In the genomic region with DNA sequence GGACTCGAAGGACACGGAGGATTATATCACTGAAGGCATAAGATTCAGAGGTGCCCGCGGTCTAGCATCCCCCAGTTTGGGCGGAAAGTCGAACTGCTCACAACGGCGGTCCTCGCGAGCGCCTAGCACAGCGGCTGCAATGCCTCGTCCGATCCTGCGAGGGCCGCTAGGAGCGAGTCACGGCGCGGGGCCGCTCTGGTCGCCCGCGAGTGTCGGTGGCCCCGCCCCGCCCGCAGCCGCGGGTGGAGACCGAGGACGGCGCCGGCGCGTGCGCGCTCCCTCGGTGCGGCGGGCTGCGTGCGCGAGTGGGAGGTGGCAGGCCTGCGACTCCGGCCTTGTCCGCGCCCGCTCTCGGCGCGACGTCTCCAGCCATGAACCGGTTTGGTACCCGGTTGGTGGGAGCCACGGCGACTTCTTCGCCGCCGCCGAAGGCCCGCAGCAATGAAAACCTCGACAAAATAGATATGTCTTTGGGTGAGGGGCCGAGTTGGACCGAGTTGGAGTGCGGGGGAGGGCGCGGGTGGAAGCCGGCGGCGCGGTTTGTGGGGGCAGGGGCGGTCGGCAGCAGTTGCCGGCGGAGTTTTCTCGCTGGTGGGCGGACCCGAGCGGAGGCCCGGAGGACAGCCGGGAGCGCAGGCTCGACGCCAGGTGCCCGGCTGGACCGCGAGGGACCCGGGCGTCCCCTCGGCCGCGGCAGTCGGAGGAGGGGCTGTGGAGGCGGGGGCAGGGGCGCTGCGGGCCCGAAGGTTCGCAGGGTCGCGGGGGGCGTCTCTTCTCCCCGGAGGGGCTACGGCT, we compare ENCODE assay signal across 8 cellular contexts. TPM values are rescaled to one million over a fixed set of nuclear protein-coding genes. Genes with fewer than 3 reads are reported as not detected.
DNase-seq lines count a peak whose midpoint lies in the region; ATAC-seq and TF ChIP-seq lines count a peak whose summit lies in the region.

A gene with protein sequence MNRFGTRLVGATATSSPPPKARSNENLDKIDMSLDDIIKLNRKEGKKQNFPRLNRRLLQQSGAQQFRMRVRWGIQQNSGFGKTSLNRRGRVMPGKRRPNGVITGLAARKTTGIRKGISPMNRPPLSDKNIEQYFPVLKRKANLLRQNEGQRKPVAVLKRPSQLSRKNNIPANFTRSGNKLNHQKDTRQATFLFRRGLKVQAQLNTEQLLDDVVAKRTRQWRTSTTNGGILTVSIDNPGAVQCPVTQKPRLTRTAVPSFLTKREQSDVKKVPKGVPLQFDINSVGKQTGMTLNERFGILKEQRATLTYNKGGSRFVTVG (plus strand): TSS at position 283 of the 795 bp plus-strand sequence. CDS start 89 bp downstream, at position 372.

- intact Hi-C loops in dorsolateral prefrontal cortex (cut with DNase I) (loop anchor here (1.0 to 5.0 kb wide), 6 partner anchors 12 to 198 kb away; a partner anchor contains a TSS), lower leg skin (cut with DNase I; ENCODE audit: low total_unique reads) (no loop called here)

- DNase-seq in CD1c-positive myeloid dendritic cell (ENCODE audit: extremely low spot score) (peak; percentile 96), NCI-H82 (lab: John Stamatoyannopoulos, UW) (peak; percentile 93), dorsolateral prefrontal cortex (peak; percentile 85 to 97 (median 92)), lower leg skin (ENCODE audit: low spot score in 2 of 2) (peak; percentile 84 to 98)
- DNase-seq in activated CD4-positive, alpha-beta T cell treated with anti-CD3 and anti-CD28 coated beads, Interleukin-2, amount 50 U/mL, for 48 hours = peak; percentile 83 to 87
- peak; percentile 85 to 86 for DNase-seq in stimulated activated CD4-positive, alpha-beta T cell treated with anti-CD3 and anti-CD28 coated beads, Interleukin-4, amount 100 ng/mL, for 4 hours

- peak in 1 of 2 donors; percentile 21 for TF ChIP-seq POLR2A in lower leg skin (IDR thresholded peaks at IDR 0.05)

- H3K27ac ChIP-seq in dorsolateral prefrontal cortex = peak within 1 kb of the TSS; percentile 72 to 99 (median 96)

- H3K4me3 ChIP-seq in dorsolateral prefrontal cortex = peak within 1 kb of the TSS; percentile 63 to 96 (median 87)
- peak within 1 kb of the TSS; percentile 72 for H3K4me3 ChIP-seq in lower leg skin (ENCODE audit: low read depth, poor library complexity, severe bottlenecking)

- ATAC-seq in GM19395 (IDR thresholded peaks at IDR 0.05; ENCODE audit: unreplicated experiment) (peak; percentile 67), HG03558 (IDR thresholded peaks at IDR 0.05; ENCODE audit: extremely low read depth, unreplicated experiment) (peak; percentile 51)

- TF ChIP-seq CTCF in dorsolateral prefrontal cortex (IDR thresholded peaks at IDR 0.05 in 54 of 56, conservative IDR thresholded peaks at IDR 0.05 in 2 of 56; ENCODE audit: low read depth in 1 of 56, partially characterized antibody in 56 of 56) (peak in 55 of 56 donors; percentile 15 to 76 (median 55)), lower leg skin (IDR thresholded peaks at IDR 0.05) (no peak)

- no peaks in the 10 kb centered on the region for H3K27me3 ChIP-seq in dorsolateral prefrontal cortex

- WGBS in lower leg skin, 2 donors = 0% methylated on average over 15 to 72 of the region's 104 CpGs

RNA-seq across cellular contexts. Expression of the gene that starts here (rescaled TPM):
- total RNA-seq in dorsolateral prefrontal cortex = 10 to 100 TPM; 31.0 to 60.1 (median 47.7) TPM
- total RNA-seq in lower leg skin = 10 to 100 TPM; 44.6 to 65.1 (median 54.3) TPM

Comparison
In these comparisons a context has a peak if more than half of its experiments do, and no peak if none do; other contexts are left out.
1. Peak in every context shown above with its lines: DNase-seq, ATAC-seq, H3K4me3 ChIP-seq and H3K27ac ChIP-seq.
2. CTCF ChIP-seq: peak in dorsolateral prefrontal cortex (55 of 56); none in lower leg skin (0 of 3).